Comparison of ENCODE assay signal across 8 cellular contexts in genomic region chr7:27151945-27152815, GRCh38.
DNase-seq lines count a peak whose midpoint lies in the region; ATAC-seq and FAIRE-seq lines count a peak whose summit lies in the region.

HOXA3 (minus strand) TSS chr7:27152583; CDS start chr7:27110640, 41,943 bp downstream.

- ATAC-seq in activated naive CD8-positive, alpha-beta T cell treated with anti-CD3 and anti-CD28 coated beads, Interleukin-2, amount 50 U/mL, for 24 hours, result no peak
- no peak for ATAC-seq in HG03196 (IDR thresholded peaks at IDR 0.05; ENCODE audit: unreplicated experiment)

- peak within 1 kb of the TSS; percentile 93 to 99 for H3K27ac ChIP-seq in mucosa of rectum (ENCODE audit: low read depth in 2 of 2, low read length in 2 of 2)

- H3K4me1 ChIP-seq in mucosa of rectum (ENCODE audit: control insufficient read depth in 2 of 2, insufficient read depth in 2 of 2, low read length in 2 of 2), result peaks cover 43 to 49% of the 10 kb centered on the region in 2 donors

- H3K27me3 ChIP-seq in mucosa of rectum (ENCODE audit: control insufficient read depth in 2 of 2, insufficient read depth in 2 of 2, low read length in 2 of 2), result peaks cover 7 to 14% of the 10 kb centered on the region in 2 donors

- no peaks in the 10 kb centered on the region for H3K36me3 ChIP-seq in mucosa of rectum (ENCODE audit: control insufficient read depth in 2 of 2, insufficient read depth in 2 of 2, low read length in 2 of 2)

- H3K9me3 ChIP-seq in mucosa of rectum (ENCODE audit: control insufficient read depth in 2 of 2, low read length in 2 of 2), result no peaks in the 10 kb centered on the region

- H3K27me3 Mint-ChIP-seq in activated naive CD8-positive, alpha-beta T cell treated with anti-CD3 and anti-CD28 coated beads, Interleukin-2, amount 50 U/mL, for 24 hours, result peaks cover 87% of the 10 kb centered on the region

- DNase-seq in AG20443 (ENCODE audit: low spot score) (peak; percentile 66), HS-5 (ENCODE audit: low read depth) (peak; percentile 60), NCI-H226 (no peak), NCI-H510A (lab: John Stamatoyannopoulos, UW) (no peak), GM19239 (ENCODE audit: insufficient read length, low spot score) (no peak)
- DNase-seq in activated naive CD8-positive, alpha-beta T cell treated with anti-CD3 and anti-CD28 coated beads, Interleukin-2, amount 50 U/mL, for 24 hours, result no peak

- H3K4me3 ChIP-seq in mucosa of rectum (ENCODE audit: low read length in 2 of 2), result peak within 1 kb of the TSS; percentile 82 to 97

- no peak within 1 kb of the TSS for H3K27ac Mint-ChIP-seq in activated naive CD8-positive, alpha-beta T cell treated with anti-CD3 and anti-CD28 coated beads, Interleukin-2, amount 50 U/mL, for 24 hours

- H3K9ac ChIP-seq in mucosa of rectum (ENCODE audit: low read depth in 1 of 2, low read length in 2 of 2), result peak within 1 kb of the TSS; percentile 86 to 96

- peaks cover 1% of the 10 kb centered on the region for H3K36me3 Mint-ChIP-seq in activated naive CD8-positive, alpha-beta T cell treated with anti-CD3 and anti-CD28 coated beads, Interleukin-2, amount 50 U/mL, for 24 hours (ENCODE audit: low read depth)

- H3K4me1 Mint-ChIP-seq in activated naive CD8-positive, alpha-beta T cell treated with anti-CD3 and anti-CD28 coated beads, Interleukin-2, amount 50 U/mL, for 24 hours, result peaks cover 45% of the 10 kb centered on the region

- peak within 1 kb of the TSS; percentile 57 for H3K4me3 Mint-ChIP-seq in activated naive CD8-positive, alpha-beta T cell treated with anti-CD3 and anti-CD28 coated beads, Interleukin-2, amount 50 U/mL, for 24 hours

- H3K9me3 Mint-ChIP-seq in activated naive CD8-positive, alpha-beta T cell treated with anti-CD3 and anti-CD28 coated beads, Interleukin-2, amount 50 U/mL, for 24 hours, result no peaks in the 10 kb centered on the region

- no peak for FAIRE-seq in GM19239 (lab: Jason Lieb, UNC)

Comparison
In these comparisons a context has a peak if more than half of its experiments do, and no peak if none do; other contexts are left out.
1. DNase-seq: peak in AG20443 (single experiment) and HS-5 (single experiment); none in activated naive CD8-positive, alpha-beta T cell treated with anti-CD3 and anti-CD28 coated beads, Interleukin-2, amount 50 U/mL, for 24 hours (single experiment), NCI-H226 (single experiment), NCI-H510A (single experiment) and GM19239 (single experiment).